In genomic region chr9:12640021-12640587, GRCh38 we compare ENCODE assay signal across 9 cellular contexts. TPM values are rescaled to one million over a fixed set of nuclear protein-coding genes. Genes with fewer than 3 reads are reported as not detected.
DNase-seq lines count a peak whose midpoint lies in the region; ATAC-seq, FAIRE-seq and TF ChIP-seq lines count a peak whose summit lies in the region.
"Had no signal": no experiment of that assay in that cellular context is flagged by ENCODE, and none has a peak within 500 bp of the region (broad histone marks: within the 10 kb centered on the region; RNA-seq: fewer than 3 reads in every experiment).

No MANE protein-coding gene starts in this region.

- no peaks in the 10 kb centered on the region for H3K4me1 Mint-ChIP-seq in neural progenitor cell

- H3K9ac ChIP-seq in H1 (replicated peaks in 1 of 4; ENCODE audit: extremely low read depth in 1 of 4, low read depth in 3 of 4, low read length in 3 of 4) (no peak overlapping the region), neural progenitor cell (no peak overlapping the region)

- no peak overlapping the region for H2BK120ac ChIP-seq in H1 (replicated peaks; ENCODE audit: low read depth, low read length)

- no peak overlapping the region for H4K5ac ChIP-seq in H1 (ENCODE audit: insufficient read length, low read depth, low read length)

- no peak for TF ChIP-seq EP300 in H1 (IDR thresholded peaks at IDR 0.05; ENCODE audit: borderline replicate concordance in 1 of 2, low read depth in 2 of 2, low read length in 2 of 2)

- H3K4ac ChIP-seq in H1 (replicated peaks; ENCODE audit: insufficient read length, low read depth, low read length): no peak overlapping the region

- in situ Hi-C loops in HAP-1 (cut with MboI; ENCODE audit: low sequenced_read_pairs): loop anchor here (25.0 kb wide), 1 partner anchor 178 kb away; no protein-coding TSS in a partner anchor

- no peak overlapping the region for H4K8ac ChIP-seq in H1 (ENCODE audit: extremely low read depth, insufficient read depth, low read length)

- no peaks in the 10 kb centered on the region for H3F3A ChIP-seq in neural progenitor cell (ENCODE audit: low read depth)

- no peak overlapping the region for H2AFZ ChIP-seq in H1 (ENCODE audit: low read length)
- no peak overlapping the region for H2AFZ ChIP-seq in neural progenitor cell (replicated peaks)

- H3K4me3 Mint-ChIP-seq in neural progenitor cell: no peak overlapping the region
- H3K4me3 Mint-ChIP-seq: dendritic cell treated with granulocyte-macrophage colony-stimulating factor and Interleukin-4, amounts not matched to agents 40 ng/mL and 50 ng/mL, for 4 days had no signal

- no peak overlapping the region for H2AK5ac ChIP-seq in H1 (ENCODE audit: low read depth, low read length)

- 59% methylated on average over 2 of the region's 2 CpGs; no CpG with 5 or more reads in 1 of the 2 experiments for WGBS in H1 (ENCODE audit: extremely low coverage in 1 of 2, insufficient coverage in 1 of 2, insufficient read length in 1 of 2, insufficient replicate concordance in 2 of 2, low coverage in 1 of 2, low lambda C conversion rate in 2 of 2, missing lambda C conversion rate in 1 of 2), 2 experiments
- 35% methylated on average over 2 of the region's 2 CpGs for WGBS in prostate gland

- CTCF ChIA-PET in H1 (lab: Charles Lee; ENCODE audit: partially characterized antibody): interaction anchor here (0.6 to 2.9 kb wide), 19 partner anchors 9 to 1320 kb away, joined by 3 to 19 read pairs (median 3); no protein-coding TSS in a partner anchor

- no peaks in the 10 kb centered on the region for H3K9me3 ChIP-seq in HAP-1
- no peaks in the 10 kb centered on the region for H3K9me3 ChIP-seq in H1 (ENCODE audit: insufficient read depth in 2 of 2, low read depth in 1 of 2, low read length in 1 of 2)
- H3K9me3 ChIP-seq in neural progenitor cell (ENCODE audit: low read depth): no peaks in the 10 kb centered on the region
- H3K9me3 ChIP-seq in prostate gland: no peaks in the 10 kb centered on the region

- H4K20me1 ChIP-seq in H1 (replicated peaks in 1 of 2; ENCODE audit: control insufficient read depth in 1 of 2, insufficient read depth in 2 of 2, low read length in 2 of 2) (no peaks in the 10 kb centered on the region), neural progenitor cell (ENCODE audit: low read depth) (no peaks in the 10 kb centered on the region)

- no peak overlapping the region for H3K27ac ChIP-seq in H1 (ENCODE audit: low read depth, low read length)
- no peak overlapping the region for H3K27ac ChIP-seq in neural progenitor cell
- H3K27ac ChIP-seq in prostate gland: no peak overlapping the region

- POLR2A ChIA-PET in H1 (lab: Charles Lee; ENCODE audit: partially characterized antibody): no interaction called here

- H3K9me3 Mint-ChIP-seq in neural progenitor cell: no peaks in the 10 kb centered on the region
- H3K9me3 Mint-ChIP-seq: dendritic cell treated with granulocyte-macrophage colony-stimulating factor and Interleukin-4, amounts not matched to agents 40 ng/mL and 50 ng/mL, for 4 days had no signal

- H2BK15ac ChIP-seq in H1 (ENCODE audit: low read length): no peak overlapping the region

- no peak overlapping the region for H3K27ac Mint-ChIP-seq in neural progenitor cell
- H3K27ac Mint-ChIP-seq: dendritic cell treated with granulocyte-macrophage colony-stimulating factor and Interleukin-4, amounts not matched to agents 40 ng/mL and 50 ng/mL, for 4 days had no signal

- no peaks in the 10 kb centered on the region; the same call in 1 of the 2 replicates for H3K23me2 ChIP-seq in H1 (ENCODE audit: low read depth, low read length)

- peak; percentile 84 to 87 for TF ChIP-seq RAD21 in H1 (IDR thresholded peaks at IDR 0.05 in 1 of 2, conservative IDR thresholded peaks at IDR 0.05 in 1 of 2; ENCODE audit: low read depth in 2 of 2, low read length in 2 of 2)

- H3K79me2 ChIP-seq in H1 (ENCODE audit: control insufficient read depth in 1 of 2, insufficient read depth in 2 of 2, low read length in 2 of 2): no peaks in the 10 kb centered on the region
- H3K79me2 ChIP-seq in neural progenitor cell (ENCODE audit: low read depth): no peaks in the 10 kb centered on the region

- TF ChIP-seq CTCF in H1 (IDR thresholded peaks at IDR 0.05; ENCODE audit: control extremely low read depth in 1 of 3, insufficient read depth in 1 of 3, low read depth in 1 of 3, low read length in 3 of 3) (peak in 2 of 3 experiments; percentile 52 to 64; a peak in 2 of 4 replicates), neural progenitor cell (IDR thresholded peaks at IDR 0.05) (peak; percentile 75), prostate gland (IDR thresholded peaks at IDR 0.05) (peak in 2 of 4 experiments; percentile 19 to 33), omental fat pad (IDR thresholded peaks at IDR 0.05) (no peak)

- no peaks in the 10 kb centered on the region for H3K79me1 ChIP-seq in H1 (ENCODE audit: low read depth, low read length)

- no peak overlapping the region for H2BK20ac ChIP-seq in H1 (ENCODE audit: low read length)

- no peak overlapping the region for H3K56ac ChIP-seq in H1 (replicated peaks; ENCODE audit: insufficient read length, low read depth, low read length)

- H3K4me3 ChIP-seq in HAP-1 (no peak overlapping the region), H1 (ENCODE audit: extremely low read depth in 1 of 4, insufficient read depth in 2 of 4, low read depth in 3 of 4, low read length in 4 of 4) (no peak overlapping the region), neural progenitor cell (no peak overlapping the region), prostate gland (no peak overlapping the region)

- no peak overlapping the region for H4K91ac ChIP-seq in H1 (replicated peaks; ENCODE audit: insufficient read length, low read length)

- DNase-seq in AG20443 (ENCODE audit: low spot score) (peak; percentile 20), HAP-1 (ENCODE audit: low spot score in 2 of 2) (peak; percentile 23 to 88), NCI-H524 treated with DMSO at 0.1 percent for 48 hours (lab: John Stamatoyannopoulos, UW) (peak; percentile 27), H1 (ENCODE audit: low read depth in 1 of 2, low spot score in 2 of 2) (no peak), neural progenitor cell (ENCODE audit: low spot score) (peak; percentile 72), prostate gland (ENCODE audit: low spot score) (no peak), omental fat pad (ENCODE audit: low spot score) (no peak)

- H3K27me3 Mint-ChIP-seq in neural progenitor cell (ENCODE audit: insufficient read depth, low read depth): no peaks in the 10 kb centered on the region
- H3K27me3 Mint-ChIP-seq: dendritic cell treated with granulocyte-macrophage colony-stimulating factor and Interleukin-4, amounts not matched to agents 40 ng/mL and 50 ng/mL, for 4 days had no signal

- peaks cover 7% of the 10 kb centered on the region for H3K4me1 ChIP-seq in HAP-1
- H3K4me1 ChIP-seq in H1 (replicated peaks in 1 of 4; ENCODE audit: control insufficient read depth in 3 of 4, insufficient read depth in 4 of 4, low read length in 3 of 4): no peaks in the 10 kb centered on the region
- no peaks in the 10 kb centered on the region for H3K4me1 ChIP-seq in neural progenitor cell
- no peaks in the 10 kb centered on the region for H3K4me1 ChIP-seq in prostate gland (replicated peaks)

- TF ChIP-seq POLR2A in H1 (IDR thresholded peaks at IDR 0.05; ENCODE audit: control extremely low read depth in 1 of 2, low read depth in 2 of 2, low read length in 2 of 2) (no peak), prostate gland (IDR thresholded peaks at IDR 0.05) (no peak)

- H3K27me3 ChIP-seq in HAP-1 (ENCODE audit: low read depth): no peaks in the 10 kb centered on the region
- H3K27me3 ChIP-seq in H1 (replicated peaks in 1 of 4; ENCODE audit: control insufficient read depth in 3 of 4, extremely low read depth in 1 of 4, insufficient read depth in 3 of 4, low read length in 3 of 4): no peaks in the 10 kb centered on the region
- H3K27me3 ChIP-seq in neural progenitor cell: no peaks in the 10 kb centered on the region
- H3K27me3 ChIP-seq in prostate gland (replicated peaks; ENCODE audit: insufficient read depth): peaks cover 3% of the 10 kb centered on the region

- intact Hi-C loops in prostate gland (cut with DNase I): no loop called here

- no peaks in the 10 kb centered on the region for H3K36me3 ChIP-seq in HAP-1 (replicated peaks)
- H3K36me3 ChIP-seq in H1 (ENCODE audit: control insufficient read depth in 2 of 4, insufficient read depth in 4 of 4, low read length in 3 of 4): no peaks in the 10 kb centered on the region
- no peaks in the 10 kb centered on the region for H3K36me3 ChIP-seq in neural progenitor cell
- H3K36me3 ChIP-seq in prostate gland: no peaks in the 10 kb centered on the region

- no peaks in the 10 kb centered on the region for H3K36me3 Mint-ChIP-seq in neural progenitor cell

- H3K14ac ChIP-seq in H1 (ENCODE audit: insufficient read length): no peak overlapping the region

- FAIRE-seq in H1 (lab: Jason Lieb, UNC): peak; percentile 68

- no peak overlapping the region for H3K18ac ChIP-seq in H1 (ENCODE audit: extremely low read depth, low read length)

- H2BK12ac ChIP-seq in H1 (ENCODE audit: low read depth, low read length): no peak overlapping the region

- H3K4me2 ChIP-seq in H1 (ENCODE audit: insufficient read depth in 1 of 2, low read depth in 2 of 2, low read length in 2 of 2): no peak overlapping the region
- no peak overlapping the region for H3K4me2 ChIP-seq in neural progenitor cell

- ATAC-seq in GM18498 (IDR thresholded peaks at IDR 0.05; ENCODE audit: unreplicated experiment): no peak
- no peak for ATAC-seq in omental fat pad (ENCODE audit: low FRiP score)

- no peak overlapping the region for H3K23ac ChIP-seq in H1 (ENCODE audit: insufficient read length)

- H2BK5ac ChIP-seq in H1 (ENCODE audit: low read depth, low read length): no peak overlapping the region

TF ChIP-seq in H1, 55 proteins besides CTCF, POLR2A, EP300 and RAD21 (continues in another document):
- TF ChIP-seq TEAD4 (IDR thresholded peaks at IDR 0.05; ENCODE audit: low read depth, low read length) (no peak), RFX5 (IDR thresholded peaks at IDR 0.05; ENCODE audit: borderline replicate concordance, low read depth, low read length) (no peak)

RNA-seq across cellular contexts. Expression of gene TYRP1, which starts 53.1 kb away (rescaled TPM):
- not detected in 2 replicates for total RNA-seq in H1 (2021; fragmentation: NEBNext Ultra II Directional; extraction: Animal tissue kit (Norgen Biotek cat#: 25700))
- 0.15 and 0.16 TPM in 2 replicates for polyA plus RNA-seq in H1 (2011; rRNA removed)
- polyA plus RNA-seq in H1 (2011; cell fraction: cytosol; rRNA removed): 0.12 TPM
- polyA plus RNA-seq in H1 (2011; cell fraction: nucleus; rRNA removed): 0.53 TPM
- 0.15 TPM in 2 of 4 replicates, not detected in the others for polyA plus RNA-seq in H1 (2012, experiment 1 of 2)
- polyA plus RNA-seq in H1 (2012, experiment 2 of 2): not detected
- 0.14 TPM for polyA plus RNA-seq in H1 (2013, experiment 1 of 2)
- polyA plus RNA-seq in H1 (2013, experiment 2 of 2): 0.17 TPM
- polyA minus RNA-seq in H1 (2011; rRNA and poly(A)+ RNA removed): 0.29 TPM in 1 of 2 replicates, not detected in the other
- not detected for polyA minus RNA-seq in H1 (2011; cell fraction: cytosol; rRNA and poly(A)+ RNA removed)
- not detected for polyA minus RNA-seq in H1 (2011; cell fraction: nucleus; rRNA and poly(A)+ RNA removed)
- total RNA-seq in neural progenitor cell (ENCODE audit: low replicate concordance) (0.75 TPM in 1 of 2 replicates, not detected in the other), prostate gland (under 1 TPM in 1 of 2 donors, not detected in 1; 0.80 TPM), omental fat pad (1 to 10 TPM in 1 of 4 donors, not detected in 3; 1.7 TPM)

Comparison
In these comparisons a context has a peak if more than half of its experiments do, and no peak if none do; other contexts are left out.
1. DNase-seq: peak in AG20443 (single experiment), HAP-1 (2 of 2), NCI-H524 treated with DMSO at 0.1 percent for 48 hours (single experiment) and neural progenitor cell (single experiment); none in H1 (0 of 2), prostate gland (single experiment) and omental fat pad (single experiment).
2. CTCF ChIP-seq: peak in H1 (2 of 3) and neural progenitor cell (single experiment); none in omental fat pad (0 of 3).